ENCODE assay signal across 11 cellular contexts in the genomic region with DNA sequence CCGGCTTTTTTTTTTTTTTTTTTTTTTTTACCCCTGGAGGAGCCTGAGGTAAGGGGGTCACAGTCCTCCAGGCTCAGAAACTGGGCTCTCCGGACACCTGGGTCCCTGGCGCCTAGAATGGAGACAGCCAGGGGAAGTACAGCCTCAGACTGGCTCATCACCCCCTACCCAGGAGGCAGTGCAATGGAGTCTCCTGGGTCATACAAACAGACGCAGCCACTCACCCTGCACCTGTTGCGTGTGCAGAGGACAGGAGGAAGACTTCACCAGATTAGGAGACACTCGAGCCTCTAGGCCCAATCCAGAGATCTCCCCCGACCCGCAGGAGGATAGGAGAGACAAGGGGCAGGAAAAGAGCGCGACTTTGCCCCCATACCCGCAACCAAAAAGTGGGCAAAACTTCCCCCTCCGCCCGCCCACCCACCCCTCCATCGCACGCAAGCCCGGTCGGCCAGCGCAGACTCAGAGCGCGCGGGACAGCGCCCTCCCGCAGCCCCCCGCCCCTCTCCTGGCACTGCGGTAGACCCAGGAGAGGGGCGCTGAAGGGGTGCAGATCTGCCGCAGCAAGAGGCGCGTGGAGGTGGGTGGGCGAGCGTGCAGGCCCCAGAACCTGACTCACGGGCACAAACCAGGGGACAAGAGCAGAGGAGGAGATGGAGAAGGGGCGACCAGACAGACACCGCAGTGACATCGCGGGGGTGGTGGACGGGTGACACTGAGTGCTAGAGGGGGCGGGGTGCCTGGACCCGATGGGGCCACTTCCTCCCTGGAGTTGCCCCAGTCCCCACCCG. TPM values are rescaled to one million over a fixed set of nuclear protein-coding genes. Genes with fewer than 3 reads are reported as not detected.
A peak's percentile ranks its signal among the peaks of the same experiment; 100 is the strongest.
DNase-seq lines count a peak whose midpoint lies in the region; ATAC-seq and TF ChIP-seq lines count a peak whose summit lies in the region.
"Had no signal": no experiment of that assay in that cellular context is flagged by ENCODE, and none has a peak within 500 bp of the region (broad histone marks: within the 10 kb centered on the region; RNA-seq: fewer than 3 reads in every experiment).

No MANE protein-coding gene starts in this region.

- peak overlapping the region; percentile 92 for H3K4me2 ChIP-seq in SK-N-SH

- H2AFZ ChIP-seq in SK-N-SH (ENCODE audit: low read depth), result peak overlapping the region; percentile 47; the same call in 1 of the 2 replicates

- TF ChIP-seq EP300 in SK-N-SH (IDR thresholded peaks at IDR 0.05; ENCODE audit: borderline replicate concordance in 1 of 2, low read depth in 1 of 2, low read length in 1 of 2), result no peak

- CTCF ChIA-PET in SK-N-SH (lab: Yijun Ruan, JAX), result interaction anchor here (0.8 to 24.8 kb wide), 7 partner anchors 25 to 70 kb away, joined by 3 to 405 read pairs (median 5); partner anchors contain the start of genes FKBP10, JUP and P3H4

- H3K79me2 ChIP-seq in SK-N-SH (ENCODE audit: insufficient read depth), result no peaks in the 10 kb centered on the region

- H3K4me1 ChIP-seq in SK-N-SH (ENCODE audit: control insufficient read depth in 1 of 2, insufficient read depth in 2 of 2, low read depth in 1 of 2, low read length in 1 of 2), result peaks cover 0 to 15% of the 10 kb centered on the region in 2 experiments; a peak in 1 of 4 replicates
- peaks cover 5% of the 10 kb centered on the region for H3K4me1 ChIP-seq in iPS-18a (ENCODE audit: control insufficient read depth, low read depth, low read length)

- no peak for TF ChIP-seq RAD21 in SK-N-SH (IDR thresholded peaks at IDR 0.05; ENCODE audit: low read length)

- no peaks in the 10 kb centered on the region for H3F3A ChIP-seq in SK-N-SH (replicated peaks; ENCODE audit: insufficient read depth)

- peaks cover 14% of the 10 kb centered on the region for H3K4me1 Mint-ChIP-seq in T-helper 17 cell
- H3K4me1 Mint-ChIP-seq in stimulated activated effector memory CD8-positive, alpha-beta T cell treated with anti-CD3 and anti-CD28 coated beads, Interleukin-12 subunit alpha, Interleukin-12 subunit beta, amount 100 ng/mL, for 72 hours, result peaks cover 15% of the 10 kb centered on the region
- H3K4me1 Mint-ChIP-seq: natural killer cell had no signal

- no peak overlapping the region for H3K27ac Mint-ChIP-seq in T-helper 17 cell
- no peak overlapping the region for H3K27ac Mint-ChIP-seq in stimulated activated effector memory CD8-positive, alpha-beta T cell treated with anti-CD3 and anti-CD28 coated beads, Interleukin-12 subunit alpha, Interleukin-12 subunit beta, amount 100 ng/mL, for 72 hours
- H3K27ac Mint-ChIP-seq: natural killer cell had no signal

- TF ChIP-seq CTCF in SK-N-SH (IDR thresholded peaks at IDR 0.05), result no peak

- no peak for ATAC-seq in SK-N-SH treated with all-trans-retinoic acid at 6 μM for 48 hours
- ATAC-seq in T-helper 17 cell, result no peak
- ATAC-seq in stimulated activated effector memory CD8-positive, alpha-beta T cell treated with anti-CD3 and anti-CD28 coated beads, Interleukin-12 subunit alpha, Interleukin-12 subunit beta, amount 100 ng/mL, for 72 hours, result no peak
- ATAC-seq: natural killer cell had no signal

- WGBS in SK-N-SH (ENCODE audit: low lambda C conversion rate), result 25% methylated on average over 23 of the region's 40 CpGs

- H3K4me3 ChIP-seq in SK-N-SH (ENCODE audit: low read depth in 2 of 2, low read length in 1 of 2) (peak overlapping the region; percentile 43 to 58), iPS-18a (ENCODE audit: low read length) (peak overlapping the region; percentile 62)

- H3K27me3 ChIP-seq in SK-N-SH (ENCODE audit: insufficient read depth), result peaks cover 67% of the 10 kb centered on the region
- peaks cover 71% of the 10 kb centered on the region for H3K27me3 ChIP-seq in iPS-18a (ENCODE audit: control insufficient read depth, insufficient read depth, low read length)

- no peaks in the 10 kb centered on the region for H4K20me1 ChIP-seq in SK-N-SH (ENCODE audit: insufficient read depth)

- H3K9me3 ChIP-seq in SK-N-SH (no peaks in the 10 kb centered on the region), T-helper 17 cell (ENCODE audit: control insufficient read depth, low read length, poor library complexity, severe bottlenecking) (no peaks in the 10 kb centered on the region), iPS-18a (ENCODE audit: control insufficient read depth, low read depth, low read length) (no peaks in the 10 kb centered on the region)

- H3K27me3 Mint-ChIP-seq in T-helper 17 cell, result peaks cover 56% of the 10 kb centered on the region

- H3K9ac ChIP-seq in SK-N-SH, result no peak overlapping the region
- H3K9ac ChIP-seq in iPS-18a (ENCODE audit: low read length), result peak overlapping the region; percentile 71

- H3K9me3 Mint-ChIP-seq in stimulated activated effector memory CD8-positive, alpha-beta T cell treated with anti-CD3 and anti-CD28 coated beads, Interleukin-12 subunit alpha, Interleukin-12 subunit beta, amount 100 ng/mL, for 72 hours, result no peaks in the 10 kb centered on the region
- H3K9me3 Mint-ChIP-seq: natural killer cell had no signal

- POLR2A ChIA-PET in SK-N-SH (lab: Yijun Ruan, JAX), result interaction anchor here (0.6 to 1.6 kb wide), 3 partner anchors 34 to 53 kb away, joined by 4 to 5 read pairs (median 4); partner anchors contain the start of genes EIF1 and JUP

- no peaks in the 10 kb centered on the region for H3K9me2 ChIP-seq in SK-N-SH

- H3K36me3 ChIP-seq in SK-N-SH (replicated peaks in 1 of 2; ENCODE audit: control insufficient read depth in 1 of 2, insufficient read depth in 2 of 2, low read length in 1 of 2) (no peaks in the 10 kb centered on the region), iPS-18a (ENCODE audit: control insufficient read depth, low read depth, low read length) (no peaks in the 10 kb centered on the region)

- H3K4me3 Mint-ChIP-seq in T-helper 17 cell, result peak overlapping the region; percentile 57
- H3K4me3 Mint-ChIP-seq in stimulated activated effector memory CD8-positive, alpha-beta T cell treated with anti-CD3 and anti-CD28 coated beads, Interleukin-12 subunit alpha, Interleukin-12 subunit beta, amount 100 ng/mL, for 72 hours, result peak overlapping the region; percentile 34
- H3K4me3 Mint-ChIP-seq: natural killer cell had no signal

- H3K27ac ChIP-seq in SK-N-SH (ENCODE audit: low read depth in 2 of 2, low read length in 1 of 2) (no peak overlapping the region), iPS-18a (ENCODE audit: low read length) (no peak overlapping the region)

- DNase-seq in SK-N-SH, result peak; percentile 52
- no peak for DNase-seq in T-helper 17 cell
- no peak for DNase-seq in stimulated activated effector memory CD8-positive, alpha-beta T cell treated with anti-CD3 and anti-CD28 coated beads, Interleukin-12 subunit alpha, Interleukin-12 subunit beta, amount 100 ng/mL, for 72 hours (ENCODE audit: low spot score in 2 of 2)
- DNase-seq in cerebellar cortex (ENCODE audit: low spot score), result no peak
- DNase-seq in DMS 273 (lab: John Stamatoyannopoulos, UW; ENCODE audit: unreplicated experiment), result no peak
- no peak for DNase-seq in DMS153 treated with DMSO at 0.1 percent for 48 hours (lab: John Stamatoyannopoulos, UW; ENCODE audit: unreplicated experiment)
- DNase-seq: natural killer cell, NCI-H226 had no signal

- H3K36me3 Mint-ChIP-seq in T-helper 17 cell (ENCODE audit: low read depth), result peaks cover 3% of the 10 kb centered on the region
- no peaks in the 10 kb centered on the region for H3K36me3 Mint-ChIP-seq in stimulated activated effector memory CD8-positive, alpha-beta T cell treated with anti-CD3 and anti-CD28 coated beads, Interleukin-12 subunit alpha, Interleukin-12 subunit beta, amount 100 ng/mL, for 72 hours
- H3K36me3 Mint-ChIP-seq: natural killer cell had no signal

TF ChIP-seq in SK-N-SH, 30 proteins besides CTCF, POLR2A, EP300 and RAD21 (continues in another document):
- TF ChIP-seq CHD2 (IDR thresholded peaks at IDR 0.05; ENCODE audit: low read length, partially characterized antibody) (no peak), MEF2A (IDR thresholded peaks at IDR 0.05; ENCODE audit: borderline replicate concordance, low read depth) (no peak), YY1 (IDR thresholded peaks at IDR 0.05; ENCODE audit: low read depth) (no peak), USF1 (IDR thresholded peaks at IDR 0.05; ENCODE audit: borderline replicate concordance, low read depth) (no peak), GABPA (IDR thresholded peaks at IDR 0.05; ENCODE audit: low read depth) (no peak)

TF ChIP-seq in SK-N-SH treated with all-trans-retinoic acid at 6 μM for 48 hours, 23 proteins besides CTCF, POLR2A, EP300 and RAD21 (continues in another document):
- TF ChIP-seq, protein P1, sequence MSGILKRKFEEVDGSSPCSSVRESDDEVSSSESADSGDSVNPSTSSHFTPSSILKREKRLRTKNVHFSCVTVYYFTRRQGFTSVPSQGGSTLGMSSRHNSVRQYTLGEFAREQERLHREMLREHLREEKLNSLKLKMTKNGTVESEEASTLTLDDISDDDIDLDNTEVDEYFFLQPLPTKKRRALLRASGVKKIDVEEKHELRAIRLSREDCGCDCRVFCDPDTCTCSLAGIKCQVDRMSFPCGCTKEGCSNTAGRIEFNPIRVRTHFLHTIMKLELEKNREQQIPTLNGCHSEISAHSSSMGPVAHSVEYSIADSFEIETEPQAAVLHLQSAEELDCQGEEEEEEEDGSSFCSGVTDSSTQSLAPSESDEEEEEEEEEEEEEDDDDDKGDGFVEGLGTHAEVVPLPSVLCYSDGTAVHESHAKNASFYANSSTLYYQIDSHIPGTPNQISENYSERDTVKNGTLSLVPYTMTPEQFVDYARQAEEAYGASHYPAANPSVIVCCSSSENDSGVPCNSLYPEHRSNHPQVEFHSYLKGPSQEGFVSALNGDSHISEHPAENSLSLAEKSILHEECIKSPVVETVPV (CRISPR knock-in tag; IDR thresholded peaks at IDR 0.05), result no peak
- TF ChIP-seq ESRRG (CRISPR knock-in tag; IDR thresholded peaks at IDR 0.05) (no peak), PPARA (CRISPR knock-in tag; IDR thresholded peaks at IDR 0.05; ENCODE audit: borderline replicate concordance) (no peak), BACH2 (CRISPR knock-in tag; IDR thresholded peaks at IDR 0.05; ENCODE audit: borderline replicate concordance) (no peak), SNAI2 (CRISPR knock-in tag; IDR thresholded peaks at IDR 0.05) (no peak), TCF4 (CRISPR knock-in tag; IDR thresholded peaks at IDR 0.05; ENCODE audit: borderline replicate concordance) (no peak)

RNA-seq across cellular contexts. Expression of gene HAP1, which starts 0.9 kb away (rescaled TPM):
- 0.16 and 0.18 TPM in 2 replicates for polyA plus RNA-seq in SK-N-SH (2012; rRNA removed)
- polyA plus RNA-seq in SK-N-SH (2012; cell fraction: cytosol; rRNA removed), result 0.04 and 0.05 TPM in 2 replicates
- polyA plus RNA-seq in SK-N-SH (2012; cell fraction: nucleus; rRNA removed), result 1.3 and 1.5 TPM in 2 replicates
- 1 to 10 TPM in 1 of 2 donors, under 1 TPM in 1; 0.15 to 1.3 TPM for total RNA-seq in T-helper 17 cell
- total RNA-seq: natural killer cell had no signal

RNA-seq across cellular contexts. Expression of gene GAST, which starts 21.4 kb away (rescaled TPM):
- polyA plus RNA-seq in SK-N-SH (2012; rRNA removed), result not detected in 2 replicates
- not detected in 2 replicates for polyA plus RNA-seq in SK-N-SH (2012; cell fraction: cytosol; rRNA removed)
- polyA plus RNA-seq in SK-N-SH (2012; cell fraction: nucleus; rRNA removed), result not detected in 2 replicates
- total RNA-seq in T-helper 17 cell, result not detected
- total RNA-seq: natural killer cell had no signal
- polyA plus RNA-seq: AG04450 had no signal

RNA-seq across cellular contexts. Expression of gene EIF1, which starts 44.9 kb away (rescaled TPM):
- polyA plus RNA-seq in SK-N-SH (2012; rRNA removed), result 300 and 336 TPM in 2 replicates
- polyA plus RNA-seq in SK-N-SH (2012; cell fraction: cytosol; rRNA removed), result 360 and 565 TPM in 2 replicates
- polyA plus RNA-seq in SK-N-SH (2012; cell fraction: nucleus; rRNA removed), result 300 and 460 TPM in 2 replicates
- 1,000 to 10,000 TPM; 2,426 to 2,697 TPM for total RNA-seq in T-helper 17 cell

RNA-seq across cellular contexts. Expression of gene JUP, which starts 53.0 kb away (rescaled TPM):
- 9.3 and 13.0 TPM in 2 replicates for polyA plus RNA-seq in SK-N-SH (2012; rRNA removed)
- polyA plus RNA-seq in SK-N-SH (2012; cell fraction: cytosol; rRNA removed), result 4.0 and 8.5 TPM in 2 replicates
- 12.3 and 16.4 TPM in 2 replicates for polyA plus RNA-seq in SK-N-SH (2012; cell fraction: nucleus; rRNA removed)
- 1 to 10 TPM in 1 of 2 donors, under 1 TPM in 1; 0.63 to 1.4 TPM for total RNA-seq in T-helper 17 cell
